In the genomic region with DNA sequence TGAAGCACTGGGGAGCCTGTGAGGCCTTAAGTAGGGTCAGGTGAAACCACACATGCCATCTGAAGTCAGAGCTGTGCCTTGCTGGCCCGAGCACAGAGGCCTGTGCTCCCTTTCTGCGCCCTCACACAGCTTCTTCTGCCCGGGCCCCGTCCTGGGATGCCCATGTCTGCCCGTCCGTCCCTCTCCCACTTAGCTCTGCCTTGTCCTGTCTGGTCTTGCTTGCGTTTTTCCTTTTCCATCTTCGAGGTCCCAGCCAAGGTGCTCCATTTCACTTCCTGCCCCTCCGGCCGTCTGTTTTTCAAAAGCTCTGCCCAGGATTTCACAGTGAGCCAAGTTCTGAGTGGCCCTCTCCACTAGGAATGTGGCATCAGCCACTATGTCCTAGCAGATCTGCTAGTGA, we compare ENCODE assay signal across 19 cellular contexts. TPM values are rescaled to one million over a fixed set of nuclear protein-coding genes. Genes with fewer than 3 reads are reported as not detected.
DNase-seq lines count a peak whose midpoint lies in the region; ATAC-seq and TF ChIP-seq lines count a peak whose summit lies in the region.
"Had no signal": no experiment of that assay in that cellular context is flagged by ENCODE, and none has a peak within 500 bp of the region (broad histone marks: within the 10 kb centered on the region; RNA-seq: fewer than 3 reads in every experiment).

No MANE protein-coding gene starts in this region.

- POLR2A ChIA-PET in Caco-2 (lab: Charles Lee) = no interaction called here
- POLR2A ChIA-PET in naive thymus-derived CD4-positive, alpha-beta T cell (lab: Charles Lee) = interaction anchor here (0.5 kb wide), 1 partner anchor 92 kb away, joined by 7 read pairs; no protein-coding TSS in a partner anchor

- H3K27me3 Mint-ChIP-seq in Caco-2 (ENCODE audit: insufficient read depth, unreplicated experiment) = no peaks in the 10 kb centered on the region
- H3K27me3 Mint-ChIP-seq in dendritic cell treated with granulocyte-macrophage colony-stimulating factor and Interleukin-4, amounts not matched to agents 40 ng/mL and 50 ng/mL, for 4 days = no peaks in the 10 kb centered on the region
- H3K27me3 Mint-ChIP-seq in naive thymus-derived CD4-positive, alpha-beta T cell = no peaks in the 10 kb centered on the region

- peak overlapping the region; percentile 95 for H3K9ac ChIP-seq in MM.1S (ENCODE audit: low read length)

- peak overlapping the region; percentile 95 for H3K4me2 ChIP-seq in MM.1S (ENCODE audit: low read depth, low read length)

- H3K36me3 ChIP-seq in Caco-2 (ENCODE audit: control insufficient read depth, insufficient read depth, low read length) (peaks cover 4% of the 10 kb centered on the region; the same call in 1 of the 2 replicates), MM.1S (replicated peaks; ENCODE audit: insufficient read depth, low read length) (no peaks in the 10 kb centered on the region)
- H3K36me3 ChIP-seq in naive thymus-derived CD4-positive, alpha-beta T cell (ENCODE audit: control insufficient read depth in 2 of 3, insufficient read depth in 3 of 3, low read length in 3 of 3) = peaks cover 0 to 64% (median 0%) of the 10 kb centered on the region in 3 experiments

- H3K9me3 Mint-ChIP-seq in Caco-2 (ENCODE audit: unreplicated experiment) = no peaks in the 10 kb centered on the region
- no peaks in the 10 kb centered on the region for H3K9me3 Mint-ChIP-seq in dendritic cell treated with granulocyte-macrophage colony-stimulating factor and Interleukin-4, amounts not matched to agents 40 ng/mL and 50 ng/mL, for 4 days
- peaks cover 0 to 3% (median 0%) of the 10 kb centered on the region in 11 donors for H3K9me3 Mint-ChIP-seq in naive thymus-derived CD4-positive, alpha-beta T cell
- H3K9me3 Mint-ChIP-seq: T-helper 2 cell treated with Interferon-gamma antibody and Interleukin-4, amounts not matched to agents 5 μg/mL and 100 μg/mL, for 36 hours had no signal

- peaks cover 13% of the 10 kb centered on the region for H3K79me2 ChIP-seq in MM.1S (ENCODE audit: low read length)

- intact Hi-C loops in Caco-2 (cut with micrococcal nuclease; ENCODE audit: unreplicated experiment) = loop anchor here (5.0 to 10.0 kb wide), 2 partner anchors 109 to 281 kb away; no protein-coding TSS in a partner anchor
- intact Hi-C loops in dendritic cell treated with granulocyte-macrophage colony-stimulating factor and Interleukin-4, amounts not matched to agents 40 ng/mL and 50 ng/mL, for 4 days (cut with micrococcal nuclease) = loop anchor here (10.0 kb wide), 1 partner anchor 299 kb away; a partner anchor contains a TSS
- intact Hi-C loops in naive thymus-derived CD4-positive, alpha-beta T cell (cut with micrococcal nuclease) = no loop called here

- H3K27me3 ChIP-seq in Caco-2 (replicated peaks; ENCODE audit: control insufficient read depth, insufficient read depth, low read length) = no peaks in the 10 kb centered on the region
- no peaks in the 10 kb centered on the region for H3K27me3 ChIP-seq in MM.1S (replicated peaks; ENCODE audit: insufficient read depth, low read length)
- no peaks in the 10 kb centered on the region for H3K27me3 ChIP-seq in naive thymus-derived CD4-positive, alpha-beta T cell (ENCODE audit: control insufficient read depth in 2 of 2, insufficient read depth in 2 of 2, low read length in 2 of 2)
- H3K27me3 ChIP-seq: MG63, SJCRH30 had no signal

- H3K9me3 ChIP-seq in Caco-2 = no peaks in the 10 kb centered on the region
- no peaks in the 10 kb centered on the region for H3K9me3 ChIP-seq in MM.1S (replicated peaks; ENCODE audit: insufficient read depth, low read length)
- H3K9me3 ChIP-seq in naive thymus-derived CD4-positive, alpha-beta T cell (ENCODE audit: control insufficient read depth in 2 of 3, low read length in 3 of 3) = no peaks in the 10 kb centered on the region
- H3K9me3 ChIP-seq: MG63, SJCRH30, thoracic aorta had no signal

- H3K36me3 Mint-ChIP-seq in Caco-2 (ENCODE audit: insufficient read depth, unreplicated experiment) = peaks cover 85% of the 10 kb centered on the region
- peaks cover 100% of the 10 kb centered on the region for H3K36me3 Mint-ChIP-seq in dendritic cell treated with granulocyte-macrophage colony-stimulating factor and Interleukin-4, amounts not matched to agents 40 ng/mL and 50 ng/mL, for 4 days (ENCODE audit: low read depth)
- peaks cover 0 to 13% (median 0%) of the 10 kb centered on the region in 5 donors for H3K36me3 Mint-ChIP-seq in naive thymus-derived CD4-positive, alpha-beta T cell

- no peak overlapping the region for H3K4me3 ChIP-seq in Caco-2 (ENCODE audit: low read depth, low read length)
- H3K4me3 ChIP-seq in MM.1S (ENCODE audit: low read length) = no peak overlapping the region
- no peak overlapping the region for H3K4me3 ChIP-seq in naive thymus-derived CD4-positive, alpha-beta T cell (ENCODE audit: low read length)
- H3K4me3 ChIP-seq: MG63, SJCRH30, thoracic aorta had no signal

- no peak for ATAC-seq in naive thymus-derived CD4-positive, alpha-beta T cell
- ATAC-seq in GM21786 (IDR thresholded peaks at IDR 0.05; ENCODE audit: unreplicated experiment) (no peak), HG03095 (IDR thresholded peaks at IDR 0.05; ENCODE audit: unreplicated experiment) (no peak)
- ATAC-seq: activated CD4-positive, CD25-positive, alpha-beta regulatory T cell treated with anti-CD3 and anti-CD28 coated beads, Interleukin-2, amount 50 U/mL, for 24 hours had no signal

- BruUV-seq in Caco-2 (replicated peaks; lab: Mats Ljungman, UMichigan) = no TSS peak

- H3K27ac ChIP-seq in MM.1S (ENCODE audit: low read length) = peak overlapping the region; percentile 100
- H3K27ac ChIP-seq in naive thymus-derived CD4-positive, alpha-beta T cell (ENCODE audit: low read depth, low read length) = no peak overlapping the region

- H4K20me1 ChIP-seq in MM.1S (ENCODE audit: insufficient read depth, low read length) = no peaks in the 10 kb centered on the region

- DNase-seq in Caco-2 = no peak
- no peak for DNase-seq in MM.1S
- no peak for DNase-seq in naive thymus-derived CD4-positive, alpha-beta T cell
- DNase-seq in T-helper 2 cell = no peak
- no peak for DNase-seq in RKO (ENCODE audit: low spot score)
- DNase-seq: activated gamma-delta T cell treated with Interleukin-2 at 50 U/mL for 16 hours; hippocampal formation; kidney glomerular epithelial cell; MG63; NCI-H187 treated with DMSO at 0.1 percent for 48 hours; NCI-H510A treated with DMSO at 0.1 percent for 48 hours; stimulated activated CD4-positive, alpha-beta T cell treated with anti-CD3 and anti-CD28 coated beads, Interleukin-4, amount 100 ng/mL, for 24 hours had no signal

- no peaks in the 10 kb centered on the region for H3K4me1 Mint-ChIP-seq in Caco-2 (ENCODE audit: low read depth, unreplicated experiment)
- peaks cover 58% of the 10 kb centered on the region for H3K4me1 Mint-ChIP-seq in dendritic cell treated with granulocyte-macrophage colony-stimulating factor and Interleukin-4, amounts not matched to agents 40 ng/mL and 50 ng/mL, for 4 days (ENCODE audit: low read depth)
- peaks cover 0 to 12% (median 3%) of the 10 kb centered on the region in 7 donors for H3K4me1 Mint-ChIP-seq in naive thymus-derived CD4-positive, alpha-beta T cell

- H3K4me3 Mint-ChIP-seq in Caco-2 (ENCODE audit: unreplicated experiment) = no peak overlapping the region
- no peak overlapping the region for H3K4me3 Mint-ChIP-seq in dendritic cell treated with granulocyte-macrophage colony-stimulating factor and Interleukin-4, amounts not matched to agents 40 ng/mL and 50 ng/mL, for 4 days
- H3K4me3 Mint-ChIP-seq in naive thymus-derived CD4-positive, alpha-beta T cell = no peak overlapping the region
- H3K4me3 Mint-ChIP-seq: T-helper 2 cell treated with Interferon-gamma antibody and Interleukin-4, amounts not matched to agents 5 μg/mL and 100 μg/mL, for 36 hours had no signal

- peak overlapping the region; percentile 65 for H3K27ac Mint-ChIP-seq in Caco-2 (ENCODE audit: unreplicated experiment)
- peak overlapping the region; percentile 50 for H3K27ac Mint-ChIP-seq in dendritic cell treated with granulocyte-macrophage colony-stimulating factor and Interleukin-4, amounts not matched to agents 40 ng/mL and 50 ng/mL, for 4 days
- H3K27ac Mint-ChIP-seq in naive thymus-derived CD4-positive, alpha-beta T cell = peak overlapping the region in 6 of 9 donors; percentile 36 to 75 (median 69)
- H3K27ac Mint-ChIP-seq: T-helper 2 cell treated with Interferon-gamma antibody and Interleukin-4, amounts not matched to agents 5 μg/mL and 100 μg/mL, for 36 hours had no signal

- H2AFZ ChIP-seq in MM.1S (ENCODE audit: low read length) = no peak overlapping the region

- H3K4me1 ChIP-seq in Caco-2 (no peaks in the 10 kb centered on the region), MM.1S (ENCODE audit: low read length) (peaks cover 69% of the 10 kb centered on the region)
- H3K4me1 ChIP-seq in naive thymus-derived CD4-positive, alpha-beta T cell (ENCODE audit: control insufficient read depth in 2 of 2, insufficient read depth in 2 of 2, low read length in 2 of 2) = no peaks in the 10 kb centered on the region

- peaks cover 56% of the 10 kb centered on the region for H3F3A ChIP-seq in MM.1S (ENCODE audit: insufficient read depth, low read length)

- no peaks in the 10 kb centered on the region for H3K9me2 ChIP-seq in MM.1S (replicated peaks; ENCODE audit: insufficient read depth, low read length)

- CTCF ChIA-PET in Caco-2 (lab: Charles Lee) = interaction anchor here (0.5 to 1.5 kb wide), 5 partner anchors 45 to 480 kb away, joined by 3 to 6 read pairs (median 4); a partner anchor contains a TSS
- CTCF ChIA-PET in naive thymus-derived CD4-positive, alpha-beta T cell (lab: Charles Lee) = interaction anchor here (0.5 to 1.0 kb wide), 2 partner anchors 105 to 900 kb away, joined by 3 to 7 read pairs; no protein-coding TSS in a partner anchor

- TF ChIP-seq CTCF in Caco-2 (IDR thresholded peaks at IDR 0.05; ENCODE audit: insufficient read depth in 1 of 2, low read depth in 1 of 2, low read length in 1 of 2, severe bottlenecking in 1 of 2, unreplicated experiment in 1 of 2) (no peak), MM.1S (IDR thresholded peaks at IDR 0.05; ENCODE audit: low read length) (no peak)

RNA-seq across cellular contexts. Expression of a gene that starts 45.6 kb away (rescaled TPM):
- 67.9 and 78.9 TPM in 2 replicates for total RNA-seq in Caco-2 (2022)
- total RNA-seq in naive thymus-derived CD4-positive, alpha-beta T cell = 10 to 100 TPM; 29.8 to 45.2 (median 43.6) TPM
- 10 to 100 TPM; 55.9 to 81.6 TPM for polyA plus RNA-seq in naive thymus-derived CD4-positive, alpha-beta T cell

Comparison
In these comparisons a context has a peak if more than half of its experiments do, and no peak if none do; other contexts are left out.
1. intact Hi-C loops: an anchor here in Caco-2 (5.0 to 10.0 kb wide) and dendritic cell treated with granulocyte-macrophage colony-stimulating factor and Interleukin-4, amounts not matched to agents 40 ng/mL and 50 ng/mL, for 4 days (10.0 kb wide); none called in naive thymus-derived CD4-positive, alpha-beta T cell.